ENCODE assay signal across 8 cellular contexts in the genomic region with DNA sequence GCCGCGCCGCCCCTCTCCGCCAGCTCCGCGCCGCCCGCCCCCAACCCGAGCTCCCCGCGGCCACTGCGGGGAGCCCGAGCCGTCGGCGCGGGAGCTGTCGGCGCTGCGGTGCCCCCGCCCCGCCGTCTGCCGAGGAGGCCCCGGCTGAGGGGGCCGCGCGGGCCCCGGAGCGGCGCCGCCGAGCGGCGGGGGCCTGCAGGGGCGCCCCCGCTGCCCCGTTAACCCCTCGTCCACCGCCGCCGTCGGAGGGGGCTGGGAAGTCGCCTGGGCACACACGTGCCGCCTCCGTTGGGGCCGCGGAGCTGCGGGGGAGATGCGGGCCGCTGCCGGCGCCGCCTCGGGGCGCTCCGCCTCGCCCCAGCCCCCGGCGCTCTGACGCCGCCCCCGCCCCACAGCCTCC.
DNase-seq lines count a peak whose midpoint lies in the region; ATAC-seq, FAIRE-seq and TF ChIP-seq lines count a peak whose summit lies in the region.
"Not testable (repeated sequence)": the region's sequence is repeated elsewhere in the genome, so short reads cannot be mapped to it uniquely, and the experiment has no call there.

No MANE protein-coding gene starts in this region.

- in situ Hi-C loops in HepG2 (cut with HindIII; ENCODE audit: extremely low pct_ligation_motif_present, low pct_unique_long_range_greater_than_20kb), result not testable (repeated sequence)

- WGBS in HepG2 (ENCODE audit: low lambda C conversion rate), result 0% methylated on average over 1 of the region's 64 CpGs

- POLR2A ChIA-PET in AG04450 (lab: Yijun Ruan, JAX), result interaction anchor here (0.5 to 0.6 kb wide), 2 partner anchors 11 to 368 kb away, joined by 3 to 4 read pairs; no protein-coding TSS in a partner anchor
- POLR2A ChIA-PET in HepG2 (lab: Yijun Ruan, JAX), result not testable (repeated sequence)

- H3K36me3 Mint-ChIP-seq in activated naive CD8-positive, alpha-beta T cell treated with anti-CD3 and anti-CD28 coated beads for 36 hours, result not testable (repeated sequence)

- H3K4me3 Mint-ChIP-seq in activated naive CD8-positive, alpha-beta T cell treated with anti-CD3 and anti-CD28 coated beads for 36 hours, result not testable (repeated sequence)

- not testable (repeated sequence) for H3K9me3 Mint-ChIP-seq in activated naive CD8-positive, alpha-beta T cell treated with anti-CD3 and anti-CD28 coated beads for 36 hours

- not testable (repeated sequence) for TF ChIP-seq POLR2A in HepG2 (IDR thresholded peaks at IDR 0.05; ENCODE audit: insufficient read depth in 1 of 2, low read depth in 2 of 2, low read length in 2 of 2)

- CTCF ChIA-PET in AG04450 (lab: Charles Lee); HepG2 (lab: Yijun Ruan, JAX; ENCODE audit: low intra/inter-chr PET ratio, low total read pairs): not testable (repeated sequence)

- H3K27ac ChIP-seq in AG04450 (ENCODE audit: low read depth, low read length); RWPE2 (ENCODE audit: poor library complexity, severe bottlenecking); HepG2 (ENCODE audit: extremely low read length, insufficient read depth, low read length): not testable (repeated sequence)
- H3K27ac ChIP-seq in HUES48 (ENCODE audit: low read depth, low read length), result peak overlapping the region; percentile 96
- H3K27ac ChIP-seq in skin epidermis, result peak overlapping the region in 18 of 21 experiments; percentile 25 to 87 (median 74)

- TF ChIP-seq EP300 in HepG2 (IDR thresholded peaks at IDR 0.05; ENCODE audit: low read depth in 2 of 2, low read length in 2 of 2); HepG2 (CRISPR knock-in tag; IDR thresholded peaks at IDR 0.05; ENCODE audit: borderline replicate concordance): not testable (repeated sequence)

- not testable (repeated sequence) for H2AFZ ChIP-seq in HepG2 (ENCODE audit: low read length)

- H3K4me2 ChIP-seq in HepG2 (ENCODE audit: low read depth, low read length), result 0 out of 2 replicates have a peak overlapping the region, but pooled peaks have one; percentile 12

- not testable (repeated sequence) for TF ChIP-seq CTCF in AG04450 (IDR thresholded peaks at IDR 0.05; ENCODE audit: low read depth, low read length); RWPE2 (IDR thresholded peaks at IDR 0.05; ENCODE audit: poor library complexity, severe bottlenecking); epithelial cell of proximal tubule (conservative IDR thresholded peaks at IDR 0.05; ENCODE audit: low read depth, low read length); HepG2 (CRISPR knock-in tag; IDR thresholded peaks at IDR 0.05)

- H3K9ac ChIP-seq in HUES48 (ENCODE audit: low read depth, low read length), result not testable (repeated sequence)
- H3K9ac ChIP-seq in HepG2 (ENCODE audit: insufficient read depth, low read depth, low read length), result peak overlapping the region; percentile 49; the same call in 1 of the 2 replicates

- intact Hi-C loops in HepG2 (cut with micrococcal nuclease; ENCODE audit: unreplicated experiment), result not testable (repeated sequence)

- not testable (repeated sequence) for H3K9me3 ChIP-seq in AG04450 (ENCODE audit: control insufficient read depth, insufficient read depth, low read length); HUES48 (ENCODE audit: control insufficient read depth, insufficient read depth, low read length); RWPE2 (ENCODE audit: severe bottlenecking); HepG2 (ENCODE audit: low read length)

- peaks cover 24% of the 10 kb centered on the region for H3K4me1 Mint-ChIP-seq in activated naive CD8-positive, alpha-beta T cell treated with anti-CD3 and anti-CD28 coated beads for 36 hours

- H3K4me3 ChIP-seq in AG04450 (ENCODE audit: low read depth, low read length) (peak overlapping the region; percentile 73), HUES48 (ENCODE audit: low read depth, low read length) (peak overlapping the region; percentile 93; the same call in 1 of the 2 replicates), RWPE2 (ENCODE audit: severe bottlenecking) (peak overlapping the region; percentile 43), epithelial cell of proximal tubule (ENCODE audit: low read depth, low read length) (peak overlapping the region; percentile 71), HepG2 (replicated peaks in 1 of 3; ENCODE audit: insufficient read depth in 1 of 3, low read depth in 2 of 3, low read length in 3 of 3) (peak overlapping the region; percentile 58 to 75 (median 71); a peak in 4 of 6 replicates), skin epidermis (peak overlapping the region; percentile 54 to 87 (median 76))

- not testable (repeated sequence) for TF ChIP-seq RAD21 in HepG2 (CRISPR knock-in tag; IDR thresholded peaks at IDR 0.05)

- H3K36me3 ChIP-seq in HUES48 (ENCODE audit: control insufficient read depth, insufficient read depth, low read length); RWPE2 (ENCODE audit: low read depth); HepG2 (replicated peaks in 1 of 2; ENCODE audit: control insufficient read depth in 1 of 2, insufficient read depth in 2 of 2, low read length in 2 of 2): not testable (repeated sequence)

- H4K20me1 ChIP-seq in HepG2 (ENCODE audit: insufficient read depth, low read length), result not testable (repeated sequence)

- H3K27me3 Mint-ChIP-seq in activated naive CD8-positive, alpha-beta T cell treated with anti-CD3 and anti-CD28 coated beads for 36 hours, result peaks cover 48% of the 10 kb centered on the region

- not testable (repeated sequence) for FAIRE-seq in HepG2 (lab: Jason Lieb, UNC)

- H3K27me3 ChIP-seq in AG04450 (ENCODE audit: control insufficient read depth, insufficient read depth, low read length) (peaks cover 15% of the 10 kb centered on the region), RWPE2 (ENCODE audit: insufficient read depth, poor library complexity, severe bottlenecking) (peaks cover 25% of the 10 kb centered on the region), HepG2 (ENCODE audit: control insufficient read depth in 1 of 2, insufficient read depth in 2 of 2, low read length in 2 of 2) (peaks cover 0 to 12% of the 10 kb centered on the region in 2 experiments; a peak in 2 of 5 replicates)
- not testable (repeated sequence) for H3K27me3 ChIP-seq in HUES48 (ENCODE audit: control insufficient read depth, insufficient read depth, low read length)

- not testable (repeated sequence) for BruUV-seq in HepG2 (replicated peaks; lab: Mats Ljungman, UMichigan)

- not testable (repeated sequence) for H3K79me2 ChIP-seq in HepG2 (ENCODE audit: insufficient read depth, low read length)

- not testable (repeated sequence) for H3K27ac Mint-ChIP-seq in activated naive CD8-positive, alpha-beta T cell treated with anti-CD3 and anti-CD28 coated beads for 36 hours

- H3K4me1 ChIP-seq in HUES48 (ENCODE audit: control insufficient read depth, insufficient read depth, low read length), result peaks cover 16% of the 10 kb centered on the region
- H3K4me1 ChIP-seq in RWPE2 (ENCODE audit: insufficient read depth, poor library complexity, severe bottlenecking), result not testable (repeated sequence)
- peaks cover 35% of the 10 kb centered on the region for H3K4me1 ChIP-seq in HepG2 (ENCODE audit: insufficient read depth, low read length)

- DNase-seq in AG04450 (ENCODE audit: low read depth, low spot score); RWPE2 (ENCODE audit: low spot score); epithelial cell of proximal tubule (ENCODE audit: low read depth); HepG2 (ENCODE audit: low spot score): not testable (repeated sequence)
- peak; percentile 33 for DNase-seq in activated naive CD8-positive, alpha-beta T cell treated with anti-CD3 and anti-CD28 coated beads for 36 hours

- peak; percentile 19 for ATAC-seq in GM18867 (IDR thresholded peaks at IDR 0.05; ENCODE audit: unreplicated experiment)
- ATAC-seq in RWPE2 (ENCODE audit: low read depth); HepG2: not testable (repeated sequence)

TF ChIP-seq in HepG2, 621 proteins besides CTCF, POLR2A, EP300 and RAD21:
- TF ChIP-seq MXI1 (IDR thresholded peaks at IDR 0.05; ENCODE audit: borderline replicate concordance, low read depth, low read length), result 0 out of 3 replicates have a peak, but pooled peaks have one; percentile 2
- TF ChIP-seq ZNF777 (CRISPR knock-in tag; IDR thresholded peaks at IDR 0.05), result peak; percentile 34; the same call in 1 of the 2 replicates
- TF ChIP-seq, protein P1, sequence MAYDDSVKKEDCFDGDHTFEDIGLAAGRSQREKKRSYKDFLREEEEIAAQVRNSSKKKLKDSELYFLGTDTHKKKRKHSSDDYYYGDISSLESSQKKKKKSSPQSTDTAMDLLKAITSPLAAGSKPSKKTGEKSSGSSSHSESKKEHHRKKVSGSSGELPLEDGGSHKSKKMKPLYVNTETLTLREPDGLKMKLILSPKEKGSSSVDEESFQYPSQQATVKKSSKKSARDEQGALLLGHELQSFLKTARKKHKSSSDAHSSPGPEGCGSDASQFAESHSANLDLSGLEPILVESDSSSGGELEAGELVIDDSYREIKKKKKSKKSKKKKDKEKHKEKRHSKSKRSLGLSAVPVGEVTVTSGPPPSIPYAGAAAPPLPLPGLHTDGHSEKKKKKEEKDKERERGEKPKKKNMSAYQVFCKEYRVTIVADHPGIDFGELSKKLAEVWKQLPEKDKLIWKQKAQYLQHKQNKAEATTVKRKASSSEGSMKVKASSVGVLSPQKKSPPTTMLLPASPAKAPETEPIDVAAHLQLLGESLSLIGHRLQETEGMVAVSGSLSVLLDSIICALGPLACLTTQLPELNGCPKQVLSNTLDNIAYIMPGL (CRISPR knock-in tag; IDR thresholded peaks at IDR 0.05; ENCODE audit: borderline replicate concordance in 1 of 2, low read depth in 1 of 2), result 0 out of 4 replicates have a peak, but pooled peaks of 1 of the 2 experiments have one; percentile 26
- TF ChIP-seq BHLHE40 (IDR thresholded peaks at IDR 0.05; ENCODE audit: low read length), result peak; percentile 18; the same call in 1 of the 2 replicates

Comparison
In these comparisons a context has a peak if more than half of its experiments do, and no peak if none do; other contexts are left out.
1. H3K4me3 ChIP-seq: peak in every context shown above with its lines; median percentile 93 in HUES48; 76 in skin epidermis; 73 in AG04450; 71 in epithelial cell of proximal tubule; 71 in HepG2; 43 in RWPE2.